1 cellular context compared by ENCODE assay signal in genomic region chr17:49132317-49132698, GRCh38.
TF ChIP-seq lines count a peak whose summit lies in the region.

No MANE protein-coding gene starts in this region.

TF ChIP-seq in neural cell, 6 proteins besides CTCF, POLR2A, EP300 and RAD21 (continued from another document):
- TF ChIP-seq REST (IDR thresholded peaks at IDR 0.05; ENCODE audit: borderline replicate concordance) (no peak), EZH2 (IDR thresholded peaks at IDR 0.05; ENCODE audit: borderline replicate concordance, insufficient read depth, low read length, poor library complexity, severe bottlenecking) (no peak), SMC3 (conservative IDR thresholded peaks at IDR 0.05; ENCODE audit: poor library complexity) (no peak), TAF1 (IDR thresholded peaks at IDR 0.05; ENCODE audit: low read depth) (no peak)
